Comparison of ENCODE assay signal across 13 cellular contexts in genomic region chr22:29225422-29226090, GRCh38. TPM values are rescaled to one million over a fixed set of nuclear protein-coding genes. Genes with fewer than 3 reads are reported as not detected.
DNase-seq lines count a peak whose midpoint lies in the region; ATAC-seq and TF ChIP-seq lines count a peak whose summit lies in the region.
"Had no signal": no experiment of that assay in that cellular context is flagged by ENCODE, and none has a peak within 500 bp of the region (broad histone marks: within the 10 kb centered on the region; RNA-seq: fewer than 3 reads in every experiment).

No MANE protein-coding gene starts in this region.

- H3K79me2 ChIP-seq in Karpas-422 (ENCODE audit: low read length) = no peaks in the 10 kb centered on the region

- DNase-seq in COLO668 (lab: John Stamatoyannopoulos, UW; ENCODE audit: unreplicated experiment) = peak; percentile 67
- DNase-seq in OCI-M1 (lab: John Stamatoyannopoulos, UW) = peak; percentile 5
- peak; percentile 20 for DNase-seq in fibroblast of mammary gland (ENCODE audit: low read depth)
- DNase-seq in neuronal stem cell (ENCODE audit: low spot score) = no peak
- no peak for DNase-seq in GM13977 (ENCODE audit: low spot score)
- DNase-seq in Karpas-422 = no peak
- DNase-seq: activated CD4-positive, alpha-beta T cell treated with anti-CD3 and anti-CD28 coated beads, Interleukin-2, amount 50 U/mL, for 48 hours; CD4-positive, alpha-beta memory T cell; cerebellar nuclear complex; naive B cell; NCI-H526 treated with DMSO at 0.1 percent for 48 hours had no signal

- H2BK15ac ChIP-seq in neuronal stem cell (ENCODE audit: low read length) = peak overlapping the region; percentile 4

- no peak overlapping the region for H4K8ac ChIP-seq in neuronal stem cell (ENCODE audit: low read depth, low read length)

- H3K4ac ChIP-seq in neuronal stem cell (ENCODE audit: low read length) = no peak overlapping the region

- H3K79me1 ChIP-seq in neuronal stem cell (ENCODE audit: low read depth, low read length) = no peaks in the 10 kb centered on the region

- no peak overlapping the region for H3K9ac ChIP-seq in neuronal stem cell (ENCODE audit: low read depth, low read length, poor library complexity)
- no peak overlapping the region for H3K9ac ChIP-seq in Karpas-422 (ENCODE audit: low read length)

- no peak overlapping the region for H2BK5ac ChIP-seq in neuronal stem cell (ENCODE audit: low read length)

- no peak overlapping the region for H2BK12ac ChIP-seq in neuronal stem cell (ENCODE audit: low read length)

- H3K4me1 ChIP-seq in neuronal stem cell (ENCODE audit: control insufficient read depth in 2 of 2, insufficient read depth in 1 of 2, low read depth in 1 of 2, low read length in 2 of 2) = peaks cover 11 to 17% of the 10 kb centered on the region in 2 donors
- no peaks in the 10 kb centered on the region for H3K4me1 ChIP-seq in Karpas-422 (ENCODE audit: low read length)

- no peak overlapping the region for H4K91ac ChIP-seq in neuronal stem cell (ENCODE audit: low read depth, low read length, poor library complexity)

- no peaks in the 10 kb centered on the region for H3K9me2 ChIP-seq in Karpas-422 (replicated peaks; ENCODE audit: insufficient read depth, low read length)

- H3K4me3 ChIP-seq in fibroblast of mammary gland (ENCODE audit: control insufficient read depth, low read depth, low read length) (no peak overlapping the region), neuronal stem cell (ENCODE audit: low read length in 2 of 2) (no peak overlapping the region), Karpas-422 (ENCODE audit: low read length) (no peak overlapping the region)

- ATAC-seq in HG03565 (IDR thresholded peaks at IDR 0.05; ENCODE audit: unreplicated experiment) = no peak
- no peak for ATAC-seq in GM18858 (IDR thresholded peaks at IDR 0.05; ENCODE audit: unreplicated experiment)

- H2BK120ac ChIP-seq in neuronal stem cell (ENCODE audit: low read depth, low read length) = no peak overlapping the region

- 0 out of 2 replicates have a peak, but pooled peaks cover 6% of the 10 kb centered on the region for H4K20me1 ChIP-seq in Karpas-422 (ENCODE audit: insufficient read depth, low read depth, low read length)

- in situ Hi-C loops in GM13977 (cut with MboI; ENCODE audit: low pct_unique_long_range_greater_than_20kb, low sequenced_read_pairs, unreplicated experiment) = loop anchor here (25.0 kb wide), 1 partner anchor 188 kb away; no protein-coding TSS in a partner anchor

- no CpG with 5 or more reads among the region's 16 CpGs for WGBS in neuronal stem cell (ENCODE audit: extremely low coverage in 2 of 2, insufficient read length in 2 of 2, insufficient replicate concordance in 1 of 2), 2 donors

- H3K14ac ChIP-seq in neuronal stem cell (ENCODE audit: low read length) = no peak overlapping the region

- H3K27me3 ChIP-seq in neuronal stem cell (ENCODE audit: control insufficient read depth in 3 of 3, insufficient read depth in 3 of 3, low read depth in 1 of 3, low read length in 3 of 3) (no peaks in the 10 kb centered on the region), Karpas-422 (ENCODE audit: low read length) (no peaks in the 10 kb centered on the region)

- H2AK5ac ChIP-seq in neuronal stem cell (ENCODE audit: low read depth, low read length) = peak overlapping the region; percentile 33

- TF ChIP-seq CTCF in fibroblast of mammary gland (conservative IDR thresholded peaks at IDR 0.05; ENCODE audit: control insufficient read depth, insufficient read depth, low read depth, low read length) (no peak), GM13977 (IDR thresholded peaks at IDR 0.05; ENCODE audit: extremely low read depth, insufficient read depth, missing control alignments) (no peak)

- H3K4me2 ChIP-seq in neuronal stem cell (ENCODE audit: insufficient read depth, low read length, poor library complexity, severe bottlenecking) = no peak overlapping the region
- no peak overlapping the region for H3K4me2 ChIP-seq in Karpas-422 (ENCODE audit: low read depth, low read length, poor library complexity, severe bottlenecking)

- H3K36me3 ChIP-seq in neuronal stem cell (replicated peaks in 1 of 2; ENCODE audit: control insufficient read depth in 2 of 2, insufficient read depth in 2 of 2, low read length in 2 of 2) (peaks cover 0 to 9% of the 10 kb centered on the region in 2 donors), Karpas-422 (ENCODE audit: insufficient read depth, low read length) (no peaks in the 10 kb centered on the region)

- H2AFZ ChIP-seq in neuronal stem cell (ENCODE audit: low read length) (no peak overlapping the region), Karpas-422 (ENCODE audit: low read length) (no peak overlapping the region)

- H3K9me3 ChIP-seq in neuronal stem cell (replicated peaks in 1 of 2; ENCODE audit: control insufficient read depth in 2 of 2, insufficient read depth in 1 of 2, low read depth in 1 of 2, low read length in 2 of 2) (no peaks in the 10 kb centered on the region), Karpas-422 (ENCODE audit: low read length) (no peaks in the 10 kb centered on the region)

- H3K27ac ChIP-seq in neuronal stem cell (replicated peaks; ENCODE audit: low read length) (no peak overlapping the region), Karpas-422 (ENCODE audit: low read length) (no peak overlapping the region)

- peak overlapping the region; percentile 57 for H3K18ac ChIP-seq in neuronal stem cell (ENCODE audit: low read length)

- H3K23ac ChIP-seq in neuronal stem cell (ENCODE audit: low read depth, low read length, poor library complexity) = no peak overlapping the region

RNA-seq across cellular contexts. Expression of gene EMID1, which starts 19.9 kb away (rescaled TPM):
- 10.7 TPM for polyA plus RNA-seq in neuronal stem cell (2013, experiment 1 of 2)
- 10.3 TPM for polyA plus RNA-seq in neuronal stem cell (2013, experiment 2 of 2)
- total RNA-seq in Karpas-422 (2014; rRNA removed; shearing (Covaris generic); ENCODE audit: low replicate concordance) = 0.26 and 0.32 TPM in 2 replicates
- total RNA-seq: CD4-positive, alpha-beta memory T cell had no signal

RNA-seq across cellular contexts. Expression of gene RHBDD3, which starts 42.2 kb away (rescaled TPM):
- polyA plus RNA-seq in neuronal stem cell (2013, experiment 1 of 2) = 25.1 TPM
- 24.1 TPM for polyA plus RNA-seq in neuronal stem cell (2013, experiment 2 of 2)
- 8.8 and 29.7 TPM in 2 replicates for total RNA-seq in Karpas-422 (2014; rRNA removed; shearing (Covaris generic); ENCODE audit: low replicate concordance)

RNA-seq across cellular contexts. Expression of gene EWSR1, which starts 42.5 kb away (rescaled TPM):
- polyA plus RNA-seq in neuronal stem cell (2013, experiment 1 of 2) = 271 TPM
- polyA plus RNA-seq in neuronal stem cell (2013, experiment 2 of 2) = 267 TPM
- 281 and 309 TPM in 2 replicates for total RNA-seq in Karpas-422 (2014; rRNA removed; shearing (Covaris generic); ENCODE audit: low replicate concordance)

Comparison
In these comparisons a context has a peak if more than half of its experiments do, and no peak if none do; other contexts are left out.
1. DNase-seq: peak in COLO668 (single experiment), OCI-M1 (single experiment) and fibroblast of mammary gland (single experiment); none in neuronal stem cell (single experiment), GM13977 (single experiment) and Karpas-422 (single experiment).